Comparison of ENCODE assay signal across 25 cellular contexts in genomic region chr15:35495075-35495474, GRCh38.
"Had no signal": no experiment of that assay in that cellular context is flagged by ENCODE, and none has a peak within 500 bp of the region (broad histone marks: within the 10 kb centered on the region; RNA-seq: fewer than 3 reads in every experiment).

No MANE protein-coding gene starts in this region.

- H3K4me3 Mint-ChIP-seq: activated CD4-positive, alpha-beta memory T cell treated with anti-CD3 and anti-CD28 coated beads, Interleukin-2, amount 10 ng/mL, durations not matched to agents 7 days and 5 days; activated CD4-positive, alpha-beta T cell treated with anti-CD3 and anti-CD28 coated beads, Interleukin-2, amount 10 ng/mL, durations not matched to agents 7 days and 5 days; brain; mesothelial cell of epicardium; naive thymus-derived CD4-positive, alpha-beta T cell; neural progenitor cell had no signal

- H3K9ac ChIP-seq: neural progenitor cell had no signal

- H3K9me3 ChIP-seq: adrenal gland, esophagus muscularis mucosa, left lung, suprapubic skin, tibial artery, upper lobe of right lung had no signal

- H3K9me3 Mint-ChIP-seq: activated CD4-positive, alpha-beta memory T cell treated with anti-CD3 and anti-CD28 coated beads, Interleukin-2, amount 10 ng/mL, durations not matched to agents 7 days and 5 days; activated CD4-positive, alpha-beta T cell treated with anti-CD3 and anti-CD28 coated beads, Interleukin-2, amount 10 ng/mL, durations not matched to agents 7 days and 5 days; activated naive CD4-positive, alpha-beta T cell treated with anti-CD3 and anti-CD28 coated beads, Interleukin-2, amount 50 U/mL, for 72 hours; activated T-helper 2 cell treated with anti-CD3 and anti-CD28 coated beads, Interferon-gamma antibody, Interleukin-2, Interleukin-4, amounts not matched to agents 10 μg/mL and 5 μg/mL and 100 μg/mL, durations not matched to agents 14 hours and 24 hours and 36 hours; brain; neural progenitor cell had no signal

- H3K4me3 ChIP-seq: adrenal gland, esophagus muscularis mucosa, left lung, neural progenitor cell, suprapubic skin, tibial artery, upper lobe of right lung had no signal

- DNase-seq: activated CD4-positive, alpha-beta memory T cell treated with anti-CD3 and anti-CD28 coated beads, Interleukin-2, amount 10 ng/mL, durations not matched to agents 7 days and 5 days; activated CD4-positive, alpha-beta T cell treated with anti-CD3 and anti-CD28 coated beads for 1 hour; activated CD4-positive, alpha-beta T cell treated with anti-CD3 and anti-CD28 coated beads, Interleukin-2, amount 10 ng/mL, durations not matched to agents 7 days and 5 days; activated naive CD4-positive, alpha-beta T cell; activated T-cell treated with anti-CD3 and anti-CD28 coated beads, Interleukin-2, amount 50 U/mL, for 48 hours; adrenal gland; aorta; cortex of kidney; left lung; naive thymus-derived CD4-positive, alpha-beta T cell; posterior cingulate gyrus; right cardiac atrium; stimulated activated CD4-positive, alpha-beta T cell treated with anti-CD3 and anti-CD28 coated beads, Interleukin-15, amount 100 ng/mL, for 24 hours; stimulated activated CD4-positive, alpha-beta T cell treated with anti-CD3 and anti-CD28 coated beads, Interleukin-2, amount 100 ng/mL, for 24 hours; stimulated activated naive CD4-positive, alpha-beta T cell; T-helper 2 cell; tibial artery; upper lobe of right lung had no signal

- H3K27me3 ChIP-seq: adrenal gland, esophagus muscularis mucosa, left lung, neural progenitor cell, suprapubic skin, tibial artery, upper lobe of right lung had no signal

- H3K4me1 Mint-ChIP-seq: activated CD4-positive, alpha-beta memory T cell treated with anti-CD3 and anti-CD28 coated beads, Interleukin-2, amount 10 ng/mL, durations not matched to agents 7 days and 5 days; brain; neural progenitor cell had no signal

- H3K27ac ChIP-seq: adrenal gland, esophagus muscularis mucosa, left lung, neural progenitor cell, suprapubic skin, tibial artery, upper lobe of right lung had no signal

- ATAC-seq: activated naive CD4-positive, alpha-beta T cell treated with anti-CD3 and anti-CD28 coated beads, Interleukin-2, amount 50 U/mL, for 72 hours; left lung; naive thymus-derived CD4-positive, alpha-beta T cell; right cardiac atrium; upper lobe of right lung had no signal

- H3K36me3 Mint-ChIP-seq: brain, neural progenitor cell had no signal

- H3K36me3 ChIP-seq: adrenal gland, left lung, neural progenitor cell, suprapubic skin, tibial artery, upper lobe of right lung had no signal

- H3K27ac Mint-ChIP-seq: activated CD4-positive, alpha-beta memory T cell treated with anti-CD3 and anti-CD28 coated beads, Interleukin-2, amount 10 ng/mL, durations not matched to agents 7 days and 5 days; activated CD4-positive, alpha-beta T cell treated with anti-CD3 and anti-CD28 coated beads, Interleukin-2, amount 10 ng/mL, durations not matched to agents 7 days and 5 days; activated naive CD4-positive, alpha-beta T cell treated with anti-CD3 and anti-CD28 coated beads, Interleukin-2, amount 50 U/mL, for 72 hours; activated T-helper 2 cell treated with anti-CD3 and anti-CD28 coated beads, Interferon-gamma antibody, Interleukin-2, Interleukin-4, amounts not matched to agents 10 μg/mL and 5 μg/mL and 100 μg/mL, durations not matched to agents 14 hours and 24 hours and 36 hours; brain; mesothelial cell of epicardium; naive thymus-derived CD4-positive, alpha-beta T cell; neural progenitor cell had no signal

- H3K4me2 ChIP-seq: neural progenitor cell had no signal

- H3K27me3 Mint-ChIP-seq: activated CD4-positive, alpha-beta memory T cell treated with anti-CD3 and anti-CD28 coated beads, Interleukin-2, amount 10 ng/mL, durations not matched to agents 7 days and 5 days; activated CD4-positive, alpha-beta T cell treated with anti-CD3 and anti-CD28 coated beads, Interleukin-2, amount 10 ng/mL, durations not matched to agents 7 days and 5 days; naive thymus-derived CD4-positive, alpha-beta T cell had no signal

- H3K4me1 ChIP-seq: adrenal gland, left lung, neural progenitor cell, upper lobe of right lung had no signal

- H2AFZ ChIP-seq: neural progenitor cell had no signal
